ENCODE assay signal across 24 cellular contexts in genomic region chr3:127604546-127605165, GRCh38.
"Had no signal": no experiment of that assay in that cellular context is flagged by ENCODE, and none has a peak within 500 bp of the region (broad histone marks: within the 10 kb centered on the region; RNA-seq: fewer than 3 reads in every experiment).

No MANE protein-coding gene starts in this region.

- H3K4me3 Mint-ChIP-seq: activated CD4-positive, alpha-beta memory T cell treated with anti-CD3 and anti-CD28 coated beads for 36 hours; activated CD4-positive, alpha-beta T cell treated with anti-CD3 and anti-CD28 coated beads for 36 hours; activated T-cell treated with anti-CD3 and anti-CD28 coated beads, Interleukin-2, amount 50 U/mL, for 72 hours; T-cell had no signal

- H3K27me3 ChIP-seq: ascending aorta, body of pancreas had no signal

- H3K27me3 Mint-ChIP-seq: activated CD4-positive, alpha-beta memory T cell treated with anti-CD3 and anti-CD28 coated beads for 36 hours; activated CD4-positive, alpha-beta T cell treated with anti-CD3 and anti-CD28 coated beads for 36 hours; T-cell had no signal

- ATAC-seq: activated CD4-positive, alpha-beta T cell treated with anti-CD3 and anti-CD28 coated beads for 36 hours; activated T-cell treated with anti-CD3 and anti-CD28 coated beads, Interleukin-2, amount 50 U/mL, for 72 hours; body of pancreas; T-cell had no signal

- H3K4me1 ChIP-seq: ascending aorta, body of pancreas had no signal

- H3K9me3 ChIP-seq: ascending aorta, body of pancreas had no signal

- H3K9me3 Mint-ChIP-seq: activated CD4-positive, alpha-beta memory T cell treated with anti-CD3 and anti-CD28 coated beads for 36 hours; activated T-cell treated with anti-CD3 and anti-CD28 coated beads, Interleukin-2, amount 50 U/mL, for 72 hours; activated T-helper 2 cell treated with anti-CD3 and anti-CD28 coated beads, Interferon-gamma antibody, Interleukin-2, Interleukin-4, amounts not matched to agents 10 μg/mL and 5 μg/mL and 100 μg/mL, durations not matched to agents 14 hours and 24 hours and 36 hours; T-cell had no signal

- DNase-seq: activated CD4-positive, alpha-beta memory T cell treated with anti-CD3 and anti-CD28 coated beads for 36 hours; activated CD4-positive, alpha-beta T cell treated with anti-CD3 and anti-CD28 coated beads for 36 hours; activated CD4-positive, CD25-positive, alpha-beta regulatory T cell; activated CD8-positive, alpha-beta memory T cell treated with anti-CD3 and anti-CD28 coated beads, Interleukin-2, amount 50 U/mL, for 4 hours; activated gamma-delta T cell treated with Interleukin-2 at 50 U/mL for 16 hours; activated naive CD4-positive, alpha-beta T cell treated with anti-CD3 and anti-CD28 coated beads, Interleukin-2, amount 50 U/mL, for 16 hours; activated T-cell treated with anti-CD3 and anti-CD28 coated beads, Interleukin-2, amount 50 U/mL, for 72 hours; body of pancreas; central memory CD4-positive, alpha-beta T cell; cortex of kidney; Kasumi-1; NCI-H1092; NCI-H1417; NCI-H1930; NCI-H2171; NCI-H226; NCI-H526; NCI-H82; T-cell; T-helper 2 cell; T1000 had no signal

- H3K27ac Mint-ChIP-seq: activated CD4-positive, alpha-beta memory T cell treated with anti-CD3 and anti-CD28 coated beads for 36 hours; activated T-cell treated with anti-CD3 and anti-CD28 coated beads, Interleukin-2, amount 50 U/mL, for 72 hours; activated T-helper 2 cell treated with anti-CD3 and anti-CD28 coated beads, Interferon-gamma antibody, Interleukin-2, Interleukin-4, amounts not matched to agents 10 μg/mL and 5 μg/mL and 100 μg/mL, durations not matched to agents 14 hours and 24 hours and 36 hours; T-cell had no signal

- H3K27ac ChIP-seq: ascending aorta, body of pancreas, SK-N-MC had no signal

- H3K4me3 ChIP-seq: ascending aorta, body of pancreas, SK-N-MC had no signal
